Comparison of ENCODE assay signal across 11 cellular contexts in genomic region chr10:71970331-71970730, GRCh38. TPM values are rescaled to one million over a fixed set of nuclear protein-coding genes. Genes with fewer than 3 reads are reported as not detected.
DNase-seq lines count a peak whose midpoint lies in the region; ATAC-seq, FAIRE-seq and TF ChIP-seq lines count a peak whose summit lies in the region.
"Had no signal": no experiment of that assay in that cellular context is flagged by ENCODE, and none has a peak within 500 bp of the region (broad histone marks: within the 10 kb centered on the region; RNA-seq: fewer than 3 reads in every experiment).

No MANE protein-coding gene starts in this region.

- TF ChIP-seq RAD21 in A549 (conservative IDR thresholded peaks at IDR 0.05 in 1 of 2, IDR thresholded peaks at IDR 0.05 in 1 of 2) (peak in 1 of 2 experiments; percentile 35; a peak in 3 of 5 replicates), IMR-90 (IDR thresholded peaks at IDR 0.05; ENCODE audit: low read length) (no peak)

- H4K8ac ChIP-seq in IMR-90 (ENCODE audit: low read depth in 2 of 2, low read length in 2 of 2) (no peak overlapping the region), mesenchymal stem cell (ENCODE audit: low read length) (no peak overlapping the region)

- peak overlapping the region; percentile 97 for H3K4me2 ChIP-seq in A549
- H3K4me2 ChIP-seq in IMR-90 (ENCODE audit: low read depth, low read length) = no peak overlapping the region
- no peak overlapping the region for H3K4me2 ChIP-seq in mesenchymal stem cell (ENCODE audit: low read length, poor library complexity, severe bottlenecking)

- no peak overlapping the region for H2BK5ac ChIP-seq in IMR-90 (ENCODE audit: low read depth, low read length, poor library complexity, severe bottlenecking)
- H2BK5ac ChIP-seq in mesenchymal stem cell (ENCODE audit: low read depth, low read length, poor library complexity, severe bottlenecking) = no peak overlapping the region

- TF ChIP-seq POLR2A in A549 (IDR thresholded peaks at IDR 0.05; ENCODE audit: low read length) (peak; percentile 58), IMR-90 (IDR thresholded peaks at IDR 0.05; ENCODE audit: low read depth, low read length) (no peak)

- no peaks in the 10 kb centered on the region for H3K27me3 ChIP-seq in IMR-90 (ENCODE audit: control insufficient read depth, insufficient read depth, low read length)
- H3K27me3 ChIP-seq in bronchial epithelial cell (ENCODE audit: control insufficient read depth, insufficient read depth, low read length) = no peaks in the 10 kb centered on the region
- no peaks in the 10 kb centered on the region for H3K27me3 ChIP-seq in mesenchymal stem cell (ENCODE audit: control insufficient read depth in 1 of 2, insufficient read depth in 1 of 2, low read length in 2 of 2)
- H3K27me3 ChIP-seq: Peyer's patch had no signal

- H2BK20ac ChIP-seq in IMR-90 (ENCODE audit: low read depth, low read length) = no peak overlapping the region

- POLR2A ChIA-PET in A549 (lab: Yijun Ruan, JAX) = interaction anchor here (0.9 kb wide), 1 partner anchor 74 kb away, joined by 3 read pairs; no protein-coding TSS in a partner anchor
- POLR2A ChIA-PET in IMR-90 (lab: Charles Lee; ENCODE audit: unreplicated experiment) = no interaction called here

- H4K20me1 ChIP-seq in IMR-90 (ENCODE audit: insufficient read depth, low read length) = peaks cover 82% of the 10 kb centered on the region

- H3K56ac ChIP-seq in IMR-90 (ENCODE audit: extremely low read depth, insufficient read depth, low read length) = no peak overlapping the region

- no peak overlapping the region for H2BK12ac ChIP-seq in mesenchymal stem cell (ENCODE audit: low read length in 2 of 2)

- CTCF ChIA-PET in A549 (lab: Yijun Ruan, JAX) = interaction anchor here (0.8 to 10.8 kb wide), 9 partner anchors 15 to 157 kb away, joined by 3 to 101 read pairs (median 12); no protein-coding TSS in a partner anchor
- CTCF ChIA-PET in IMR-90 (lab: Yijun Ruan, JAX) = interaction anchor here (0.5 to 0.8 kb wide), 3 partner anchors 15 to 27 kb away, joined by 3 to 4 read pairs (median 3); no protein-coding TSS in a partner anchor

- TF ChIP-seq EP300 in A549 (IDR thresholded peaks at IDR 0.05) = no peak

- 9% methylated on average over 10 of the region's 10 CpGs for WGBS in A549 (ENCODE audit: missing lambda C conversion rate)
- 57% methylated on average over 3 of the region's 10 CpGs; no CpG with 5 or more reads in 1 of the 2 experiments for WGBS in IMR-90 (ENCODE audit: extremely low coverage in 2 of 2, insufficient read length in 1 of 2), 2 experiments
- WGBS in mesenchymal stem cell = 44% methylated on average over 9 of the region's 10 CpGs

- H3K23ac ChIP-seq in IMR-90 (ENCODE audit: low read depth, low read length) (no peak overlapping the region), mesenchymal stem cell (ENCODE audit: low read length in 2 of 2) (no peak overlapping the region)

- no peak overlapping the region for H2BK120ac ChIP-seq in IMR-90 (ENCODE audit: low read depth, low read length)
- no peak overlapping the region for H2BK120ac ChIP-seq in mesenchymal stem cell (ENCODE audit: low read depth, low read length)

- in situ Hi-C loops in IMR-90 (cut with MboI; ENCODE audit: low sequenced_read_pairs) = no loop called here

- peaks cover 97% of the 10 kb centered on the region for H3K4me1 ChIP-seq in A549
- H3K4me1 ChIP-seq in IMR-90 (ENCODE audit: control insufficient read depth, insufficient read depth, low read length) = peaks cover 26% of the 10 kb centered on the region
- peaks cover 62% of the 10 kb centered on the region for H3K4me1 ChIP-seq in mesenchymal stem cell (ENCODE audit: control insufficient read depth, insufficient read depth, low read depth, low read length)

- no peak overlapping the region for H2AK9ac ChIP-seq in IMR-90 (replicated peaks; ENCODE audit: low read depth, low read length, poor library complexity)

- DNase-seq in A549 (ENCODE audit: low read depth in 1 of 2, low spot score in 1 of 2) = peak; percentile 62 to 79
- no peak for DNase-seq in IMR-90
- DNase-seq in bronchial epithelial cell (ENCODE audit: low read depth) = no peak
- peak; percentile 58 for DNase-seq in mesenchymal stem cell
- no peak for DNase-seq in NCI-H187 (lab: John Stamatoyannopoulos, UW)
- DNase-seq in activated naive CD4-positive, alpha-beta T cell treated with anti-CD3 and anti-CD28 coated beads, Interleukin-2, amount 50 U/mL, for 16 hours = no peak
- DNase-seq: activated naive CD8-positive, alpha-beta T cell treated with anti-CD3 and anti-CD28 coated beads, Interleukin-2, amount 50 U/mL, for 24 hours; DMS79; Peyer's patch had no signal

- peak overlapping the region; percentile 87 to 98 for H3K27ac ChIP-seq in A549
- H3K27ac ChIP-seq in IMR-90 (ENCODE audit: insufficient read depth, low read length) = no peak overlapping the region
- H3K27ac ChIP-seq in mesenchymal stem cell (ENCODE audit: low read length, poor library complexity, severe bottlenecking) = no peak overlapping the region

- no peaks in the 10 kb centered on the region for H3K36me3 ChIP-seq in IMR-90 (ENCODE audit: control insufficient read depth, insufficient read depth, low read length)
- peaks cover 5% of the 10 kb centered on the region for H3K36me3 ChIP-seq in bronchial epithelial cell (ENCODE audit: control insufficient read depth, insufficient read depth, low read length)
- peaks cover 8 to 14% of the 10 kb centered on the region in 2 experiments for H3K36me3 ChIP-seq in mesenchymal stem cell (ENCODE audit: control insufficient read depth in 1 of 2, insufficient read depth in 2 of 2, low read depth in 1 of 2, low read length in 2 of 2)
- H3K36me3 ChIP-seq: Peyer's patch had no signal

- peaks cover 48% of the 10 kb centered on the region for H3K9me1 ChIP-seq in IMR-90 (ENCODE audit: insufficient read depth, low read length)

- H3K14ac ChIP-seq in IMR-90 (replicated peaks; ENCODE audit: low read depth, low read length) (no peak overlapping the region), mesenchymal stem cell (ENCODE audit: low read length in 2 of 2) (no peak overlapping the region)

- H2BK15ac ChIP-seq in IMR-90 (ENCODE audit: low read depth, low read length) (no peak overlapping the region), mesenchymal stem cell (ENCODE audit: low read depth, poor library complexity, severe bottlenecking) (no peak overlapping the region)

- H3K9ac ChIP-seq in IMR-90 (ENCODE audit: low read depth, low read length) = no peak overlapping the region
- H3K9ac ChIP-seq in mesenchymal stem cell (ENCODE audit: low read length) = peak overlapping the region; percentile 54

- peak overlapping the region; percentile 20; the same call in 2 of the 3 replicates for H3K4me3 ChIP-seq in A549
- H3K4me3 ChIP-seq in IMR-90 (ENCODE audit: insufficient read depth, low read depth, low read length) = no peak overlapping the region
- H3K4me3 ChIP-seq in bronchial epithelial cell (ENCODE audit: low read depth, low read length) = no peak overlapping the region
- H3K4me3 ChIP-seq in mesenchymal stem cell (ENCODE audit: insufficient read depth in 1 of 2, low read depth in 1 of 2, low read length in 2 of 2) = no peak overlapping the region
- H3K4me3 ChIP-seq: Peyer's patch had no signal

- H4K91ac ChIP-seq in IMR-90 (ENCODE audit: insufficient read depth, low read depth, low read length) = no peak overlapping the region
- H4K91ac ChIP-seq in mesenchymal stem cell (ENCODE audit: low read length) = no peak overlapping the region

- no peak for FAIRE-seq in A549 (lab: Jason Lieb, UNC)
- no peak for FAIRE-seq in bronchial epithelial cell (lab: Jason Lieb, UNC)

- dilution Hi-C loops in IMR-90 (cut with HindIII; ENCODE audit: low sequenced_read_pairs, unreplicated experiment) = no loop called here

- H3K4ac ChIP-seq in IMR-90 (ENCODE audit: low read depth, low read length) (no peak overlapping the region), mesenchymal stem cell (ENCODE audit: low read depth in 1 of 2, low read length in 2 of 2) (no peak overlapping the region)

- H2AFZ ChIP-seq in IMR-90 (replicated peaks; ENCODE audit: low read length, poor library complexity) (no peak overlapping the region), mesenchymal stem cell (ENCODE audit: low read depth, low read length) (no peak overlapping the region)

- H2AK5ac ChIP-seq in IMR-90 (ENCODE audit: low read depth, low read length) (no peak overlapping the region), mesenchymal stem cell (ENCODE audit: low read length, severe bottlenecking) (no peak overlapping the region)

- intact Hi-C loops in IMR-90 (cut with micrococcal nuclease) = no loop called here

- no peak overlapping the region for H4K5ac ChIP-seq in IMR-90 (ENCODE audit: low read depth, low read length)

- BruUV-seq in IMR-90 (replicated peaks; lab: Mats Ljungman, UMichigan) = no TSS peak

- H3K9me3 ChIP-seq in A549 (no peaks in the 10 kb centered on the region), IMR-90 (ENCODE audit: control insufficient read depth, insufficient read depth, low read length) (no peaks in the 10 kb centered on the region), mesenchymal stem cell (ENCODE audit: control insufficient read depth, low read length) (no peaks in the 10 kb centered on the region)
- H3K9me3 ChIP-seq: Peyer's patch had no signal

- TF ChIP-seq CTCF in A549 (IDR thresholded peaks at IDR 0.05) = 0 out of 3 replicates have a peak, but pooled peaks have one; percentile 19
- TF ChIP-seq CTCF in IMR-90 (conservative IDR thresholded peaks at IDR 0.05; ENCODE audit: low read depth, low read length) = peak; percentile 27; the same call in 1 of the 2 replicates
- peak; percentile 33 for TF ChIP-seq CTCF in bronchial epithelial cell (IDR thresholded peaks at IDR 0.05; ENCODE audit: insufficient read depth, low read length, severe bottlenecking)

- no peak overlapping the region for H3K18ac ChIP-seq in IMR-90 (ENCODE audit: low read depth, low read length)
- H3K18ac ChIP-seq in mesenchymal stem cell (ENCODE audit: low read depth in 1 of 2, low read length in 2 of 2) = no peak overlapping the region

- ATAC-seq in A549 (peak; percentile 63 to 69), IMR-90 (ENCODE audit: low read depth) (no peak), GM18520 (IDR thresholded peaks at IDR 0.05; ENCODE audit: unreplicated experiment) (no peak), GM21390 (IDR thresholded peaks at IDR 0.05; ENCODE audit: unreplicated experiment) (no peak)

- H3K79me1 ChIP-seq in IMR-90 (ENCODE audit: low read depth in 1 of 2, low read length in 2 of 2) (peaks cover 32 to 97% of the 10 kb centered on the region in 2 experiments), mesenchymal stem cell (replicated peaks; ENCODE audit: low read length, poor library complexity, severe bottlenecking) (peaks cover 47% of the 10 kb centered on the region)

RNA-seq across cellular contexts. Expression of gene CHST3, which starts 6.1 kb away (rescaled TPM):
- 12.8 and 13.8 TPM in 2 replicates for polyA plus RNA-seq in A549 (2011; rRNA removed)
- 8.7 and 12.5 TPM in 2 replicates for polyA plus RNA-seq in A549 (2012; cell fraction: cytosol; rRNA removed)
- polyA plus RNA-seq in A549 (2012; cell fraction: nucleus; rRNA removed) = 18.6 and 20.9 TPM in 2 replicates
- polyA plus RNA-seq in A549 (2017; fragmentation: RNase III; extraction: RNeasy Plus Mini Kit Qiagen cat#74134 plus additional on column Dnase treatment) = 20.3 to 23.1 TPM (median 21.7 TPM) in 3 replicates
- 19.1 and 21.1 TPM in 2 replicates for polyA minus RNA-seq in A549 (2011; rRNA and poly(A)+ RNA removed)
- total RNA-seq in IMR-90 (2012; rRNA removed) = 9.0 and 10.6 TPM in 2 replicates
- polyA plus RNA-seq in IMR-90 (2012; rRNA removed) = 8.6 and 9.1 TPM in 2 replicates
- polyA plus RNA-seq in IMR-90 (2012; cell fraction: cytosol; rRNA removed) = 5.5 and 6.1 TPM in 2 replicates
- polyA plus RNA-seq in IMR-90 (2012; cell fraction: nucleus; rRNA removed; ENCODE audit: low replicate concordance) = 5.5 and 7.2 TPM in 2 replicates
- 11.4 and 16.6 TPM in 2 replicates for total RNA-seq in bronchial epithelial cell
- 14.6 TPM for polyA plus RNA-seq in mesenchymal stem cell (2013, experiment 1 of 2)
- polyA plus RNA-seq in mesenchymal stem cell (2013, experiment 2 of 2) = 14.4 TPM

Comparison
In these comparisons a context has a peak if more than half of its experiments do, and no peak if none do; other contexts are left out.
1. ATAC-seq: peak in A549 (2 of 2); none in IMR-90 (single experiment), GM18520 (single experiment) and GM21390 (single experiment).
2. DNase-seq: peak in A549 (2 of 2) and mesenchymal stem cell (single experiment); none in IMR-90 (single experiment), bronchial epithelial cell (single experiment), NCI-H187 (0 of 2) and activated naive CD4-positive, alpha-beta T cell treated with anti-CD3 and anti-CD28 coated beads, Interleukin-2, amount 50 U/mL, for 16 hours (single experiment).
3. H3K27ac ChIP-seq: peak in A549 (2 of 2); none in IMR-90 (single experiment) and mesenchymal stem cell (single experiment).
4. Peak in every context shown above with its lines, with median percentiles within 50 percentile points of each other: CTCF ChIP-seq.